ENCODE assay signal across 29 cellular contexts in the genomic region with DNA sequence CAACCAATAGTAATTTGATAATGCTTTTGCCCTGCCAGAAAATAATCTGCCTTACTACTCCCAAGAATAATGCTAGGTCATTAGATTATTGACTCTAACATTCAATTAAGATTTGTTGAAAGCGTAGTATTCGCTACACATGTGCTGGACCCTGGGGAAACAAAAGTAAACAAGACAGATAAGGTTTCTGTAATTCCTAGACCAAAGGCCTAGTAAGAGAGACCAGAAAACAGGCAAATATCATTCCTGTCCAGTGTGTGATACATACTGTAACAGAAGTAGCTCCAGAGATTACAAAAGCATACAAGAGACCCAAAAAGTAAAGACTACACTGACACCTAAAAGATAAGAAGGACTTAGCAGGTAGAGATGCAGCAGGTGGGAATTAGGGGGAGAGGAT.
"Had no signal": no experiment of that assay in that cellular context is flagged by ENCODE, and none has a peak within 500 bp of the region (broad histone marks: within the 10 kb centered on the region; RNA-seq: fewer than 3 reads in every experiment).

No MANE protein-coding gene starts in this region.

- ATAC-seq: gastroesophageal sphincter had no signal

- H3K4me1 Mint-ChIP-seq: activated naive CD4-positive, alpha-beta T cell treated with anti-CD3 and anti-CD28 coated beads, Interleukin-2, amount 10 ng/mL, durations not matched to agents 7 days and 5 days; activated naive CD8-positive, alpha-beta T cell treated with anti-CD3 and anti-CD28 coated beads, Interleukin-2, amount 10 ng/mL, durations not matched to agents 7 days and 5 days; central memory CD8-positive, alpha-beta T cell; memory B cell; naive thymus-derived CD8-positive, alpha-beta T cell; neural progenitor cell had no signal

- H3K36me3 Mint-ChIP-seq: activated naive CD4-positive, alpha-beta T cell treated with anti-CD3 and anti-CD28 coated beads, Interleukin-2, amount 10 ng/mL, durations not matched to agents 7 days and 5 days; activated naive CD8-positive, alpha-beta T cell treated with anti-CD3 and anti-CD28 coated beads, Interleukin-2, amount 10 ng/mL, durations not matched to agents 7 days and 5 days; memory B cell; naive thymus-derived CD8-positive, alpha-beta T cell had no signal

- H3K4me3 ChIP-seq: gastroesophageal sphincter, neural progenitor cell, thyroid gland, upper lobe of left lung, vagina had no signal

- H3K27ac Mint-ChIP-seq: activated naive CD4-positive, alpha-beta T cell treated with anti-CD3 and anti-CD28 coated beads, Interleukin-2, amount 10 ng/mL, durations not matched to agents 7 days and 5 days; activated naive CD8-positive, alpha-beta T cell treated with anti-CD3 and anti-CD28 coated beads, Interleukin-2, amount 10 ng/mL, durations not matched to agents 7 days and 5 days; activated T-helper 1 cell treated with anti-CD3 and anti-CD28 coated beads, Interleukin-12 subunit alpha, Interleukin-12 subunit beta, Interleukin-2, Interleukin-4 antibody, amounts not matched to agents 30 ng/mL and 10 ng/mL and 1 ng/mL, durations not matched to agents 14 hours and 24 hours and 36 hours; memory B cell; naive thymus-derived CD8-positive, alpha-beta T cell; neural progenitor cell; stimulated activated naive CD8-positive, alpha-beta T cell treated with anti-CD3 and anti-CD28 coated beads, Interleukin-15, Interleukin-2, amounts not matched to agents 100 ng/mL and 50 ng/mL, for 24 hours; T-helper 1 cell treated with Interleukin-12 subunit alpha and Interleukin-12 subunit beta and Interleukin-4 antibody, amounts not matched to agents 30 μg/mL and 1 μg/mL, for 36 hours had no signal

- H3K9me3 Mint-ChIP-seq: activated naive CD4-positive, alpha-beta T cell treated with anti-CD3 and anti-CD28 coated beads, Interleukin-2, amount 10 ng/mL, durations not matched to agents 7 days and 5 days; activated naive CD8-positive, alpha-beta T cell treated with anti-CD3 and anti-CD28 coated beads, Interleukin-2, amount 10 ng/mL, durations not matched to agents 7 days and 5 days; activated T-helper 1 cell treated with anti-CD3 and anti-CD28 coated beads, Interleukin-12 subunit alpha, Interleukin-12 subunit beta, Interleukin-2, Interleukin-4 antibody, amounts not matched to agents 30 ng/mL and 10 ng/mL and 1 ng/mL, durations not matched to agents 14 hours and 24 hours and 36 hours; central memory CD8-positive, alpha-beta T cell; memory B cell; stimulated activated naive CD8-positive, alpha-beta T cell treated with anti-CD3 and anti-CD28 coated beads, Interleukin-15, Interleukin-2, amounts not matched to agents 100 ng/mL and 50 ng/mL, for 24 hours; T-helper 1 cell treated with Interleukin-12 subunit alpha and Interleukin-12 subunit beta and Interleukin-4 antibody, amounts not matched to agents 30 μg/mL and 1 μg/mL, for 36 hours had no signal

- H3K27me3 Mint-ChIP-seq: activated naive CD4-positive, alpha-beta T cell treated with anti-CD3 and anti-CD28 coated beads, Interleukin-2, amount 10 ng/mL, durations not matched to agents 7 days and 5 days; activated naive CD8-positive, alpha-beta T cell treated with anti-CD3 and anti-CD28 coated beads, Interleukin-2, amount 10 ng/mL, durations not matched to agents 7 days and 5 days; central memory CD8-positive, alpha-beta T cell; memory B cell; naive thymus-derived CD8-positive, alpha-beta T cell; stimulated activated naive CD8-positive, alpha-beta T cell treated with anti-CD3 and anti-CD28 coated beads, Interleukin-15, Interleukin-2, amounts not matched to agents 100 ng/mL and 50 ng/mL, for 24 hours had no signal

- H3K4me1 ChIP-seq: thyroid gland, upper lobe of left lung, vagina had no signal

- H2AFZ ChIP-seq: neural progenitor cell had no signal

- H3K27me3 ChIP-seq: gastroesophageal sphincter, neural progenitor cell, thyroid gland, upper lobe of left lung, vagina had no signal

- H3K4me3 Mint-ChIP-seq: activated naive CD4-positive, alpha-beta T cell treated with anti-CD3 and anti-CD28 coated beads, Interleukin-2, amount 10 ng/mL, durations not matched to agents 7 days and 5 days; activated naive CD8-positive, alpha-beta T cell treated with anti-CD3 and anti-CD28 coated beads, Interleukin-2, amount 10 ng/mL, durations not matched to agents 7 days and 5 days; activated T-helper 1 cell treated with anti-CD3 and anti-CD28 coated beads, Interleukin-12 subunit alpha, Interleukin-12 subunit beta, Interleukin-2, Interleukin-4 antibody, amounts not matched to agents 30 ng/mL and 10 ng/mL and 1 ng/mL, durations not matched to agents 14 hours and 24 hours and 36 hours; central memory CD8-positive, alpha-beta T cell; memory B cell; naive thymus-derived CD8-positive, alpha-beta T cell; neural progenitor cell; stimulated activated naive CD8-positive, alpha-beta T cell treated with anti-CD3 and anti-CD28 coated beads, Interleukin-15, Interleukin-2, amounts not matched to agents 100 ng/mL and 50 ng/mL, for 24 hours; T-helper 1 cell treated with Interleukin-12 subunit alpha and Interleukin-12 subunit beta and Interleukin-4 antibody, amounts not matched to agents 30 μg/mL and 1 μg/mL, for 36 hours had no signal

- H3K9ac ChIP-seq: neural progenitor cell had no signal

- DNase-seq: activated CD4-positive, alpha-beta T cell treated with anti-CD3 and anti-CD28 coated beads for 48 hours; activated CD4-positive, alpha-beta T cell treated with anti-CD3 and anti-CD28 coated beads, Interleukin-2, amount 50 U/mL, for 48 hours; activated CD8-positive, alpha-beta memory T cell treated with anti-CD3 and anti-CD28 coated beads, Interleukin-2, amount 50 U/mL, for 4 hours; activated gamma-delta T cell; activated naive CD4-positive, alpha-beta T cell treated with anti-CD3 and anti-CD28 coated beads, Interleukin-2, amount 10 ng/mL, durations not matched to agents 7 days and 5 days; activated naive CD8-positive, alpha-beta T cell treated with anti-CD3 and anti-CD28 coated beads, Interleukin-2, amount 10 ng/mL, durations not matched to agents 7 days and 5 days; activated T-cell treated with anti-CD3 and anti-CD28 coated beads, Interleukin-2, amount 50 U/mL, for 1 hour; dermis blood vessel endothelial cell; effector CD4-positive, alpha-beta T cell; erythroblast; hippocampal formation; left cardiac atrium; midbrain; naive thymus-derived CD8-positive, alpha-beta T cell; occipital lobe; right cardiac atrium; stimulated activated CD4-positive, alpha-beta T cell treated with anti-CD3 and anti-CD28 coated beads, Interleukin-2, amount 100 ng/mL, for 48 hours; T-helper 9 cell; thyroid gland; upper lobe of left lung had no signal

- H3K36me3 ChIP-seq: neural progenitor cell, vagina had no signal

- H3K9me3 ChIP-seq: gastroesophageal sphincter, thyroid gland, upper lobe of left lung, vagina had no signal

- H3K4me2 ChIP-seq: neural progenitor cell had no signal

- H3K27ac ChIP-seq: neural progenitor cell, vagina, VCaP had no signal
